ENCODE assay signal across 24 cellular contexts in the genomic region with DNA sequence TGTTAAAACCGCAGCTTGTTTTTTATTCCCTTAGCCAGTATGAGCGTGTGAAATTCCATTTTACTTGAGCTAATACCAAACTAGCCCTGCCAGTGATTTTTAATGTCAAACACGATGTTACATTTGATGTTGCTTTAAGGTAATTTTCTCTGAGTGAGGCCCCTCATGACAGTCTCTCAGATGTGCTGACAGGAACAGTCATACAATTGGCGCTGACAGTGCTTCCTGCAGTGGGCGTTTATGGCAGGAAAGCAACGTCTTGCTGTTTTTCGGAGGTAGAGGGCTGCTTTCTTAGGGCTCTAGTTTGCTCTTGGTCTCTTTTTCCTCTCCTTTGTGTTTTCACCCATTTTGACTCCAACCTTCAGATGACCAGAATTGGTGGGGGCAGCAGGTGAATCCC. TPM values are rescaled to one million over a fixed set of nuclear protein-coding genes. Genes with fewer than 3 reads are reported as not detected.
A peak's percentile ranks its signal among the peaks of the same experiment; 100 is the strongest.
DNase-seq lines count a peak whose midpoint lies in the region; ATAC-seq and TF ChIP-seq lines count a peak whose summit lies in the region.
"Had no signal": no experiment of that assay in that cellular context is flagged by ENCODE, and none has a peak within 500 bp of the region (broad histone marks: within the 10 kb centered on the region; RNA-seq: fewer than 3 reads in every experiment).

No MANE protein-coding gene starts in this region.

- no peak overlapping the region for H3K4me3 Mint-ChIP-seq in activated CD4-positive, alpha-beta memory T cell treated with anti-CD3 and anti-CD28 coated beads for 36 hours
- no peak overlapping the region for H3K4me3 Mint-ChIP-seq in activated CD4-positive, alpha-beta memory T cell treated with anti-CD3 and anti-CD28 coated beads, Interleukin-2, amount 10 ng/mL, durations not matched to agents 7 days and 5 days
- H3K4me3 Mint-ChIP-seq in nephron: no peak overlapping the region
- H3K4me3 Mint-ChIP-seq: CD8-positive, alpha-beta memory T cell; H9; HFFc6 had no signal

- intact Hi-C loops in activated CD4-positive, alpha-beta memory T cell treated with anti-CD3 and anti-CD28 coated beads for 36 hours (cut with micrococcal nuclease): no loop called here

- no peaks in the 10 kb centered on the region for H3K9me3 Mint-ChIP-seq in activated CD4-positive, alpha-beta memory T cell treated with anti-CD3 and anti-CD28 coated beads for 36 hours
- no peaks in the 10 kb centered on the region for H3K9me3 Mint-ChIP-seq in activated CD4-positive, alpha-beta memory T cell treated with anti-CD3 and anti-CD28 coated beads, Interleukin-2, amount 10 ng/mL, durations not matched to agents 7 days and 5 days
- H3K9me3 Mint-ChIP-seq in nephron: no peaks in the 10 kb centered on the region
- H3K9me3 Mint-ChIP-seq: CD8-positive, alpha-beta memory T cell; H9 had no signal

- H3K36me3 Mint-ChIP-seq in activated CD4-positive, alpha-beta memory T cell treated with anti-CD3 and anti-CD28 coated beads for 36 hours: no peaks in the 10 kb centered on the region
- no peaks in the 10 kb centered on the region for H3K36me3 Mint-ChIP-seq in activated CD4-positive, alpha-beta memory T cell treated with anti-CD3 and anti-CD28 coated beads, Interleukin-2, amount 10 ng/mL, durations not matched to agents 7 days and 5 days (ENCODE audit: low read depth)
- no peaks in the 10 kb centered on the region for H3K36me3 Mint-ChIP-seq in nephron (ENCODE audit: low read depth)
- H3K36me3 Mint-ChIP-seq: CD8-positive, alpha-beta memory T cell had no signal

- CTCF ChIA-PET in activated CD4-positive, alpha-beta memory T cell treated with anti-CD3 and anti-CD28 coated beads for 36 hours (lab: Charles Lee): no interaction called here
- CTCF ChIA-PET in activated CD4-positive, alpha-beta memory T cell treated with anti-CD3 and anti-CD28 coated beads, Interleukin-2, amount 10 ng/mL, durations not matched to agents 7 days and 5 days (lab: Charles Lee): no interaction called here

- no peak for ATAC-seq in HG03097 (IDR thresholded peaks at IDR 0.05; ENCODE audit: low FRiP score, unreplicated experiment)

- no peaks in the 10 kb centered on the region for H3K4me1 Mint-ChIP-seq in activated CD4-positive, alpha-beta memory T cell treated with anti-CD3 and anti-CD28 coated beads for 36 hours (ENCODE audit: low read depth)
- H3K4me1 Mint-ChIP-seq in activated CD4-positive, alpha-beta memory T cell treated with anti-CD3 and anti-CD28 coated beads, Interleukin-2, amount 10 ng/mL, durations not matched to agents 7 days and 5 days: no peaks in the 10 kb centered on the region
- H3K4me1 Mint-ChIP-seq in nephron: peaks cover 42% of the 10 kb centered on the region
- H3K4me1 Mint-ChIP-seq: CD8-positive, alpha-beta memory T cell had no signal

- H3K27me3 Mint-ChIP-seq in activated CD4-positive, alpha-beta memory T cell treated with anti-CD3 and anti-CD28 coated beads for 36 hours: peaks cover 14% of the 10 kb centered on the region
- H3K27me3 Mint-ChIP-seq in activated CD4-positive, alpha-beta memory T cell treated with anti-CD3 and anti-CD28 coated beads, Interleukin-2, amount 10 ng/mL, durations not matched to agents 7 days and 5 days: peaks cover 8% of the 10 kb centered on the region
- H3K27me3 Mint-ChIP-seq in nephron (ENCODE audit: low read depth): no peaks in the 10 kb centered on the region

- TF ChIP-seq CTCF in nephron (IDR thresholded peaks at IDR 0.05; ENCODE audit: unreplicated experiment in 3 of 3): no peak

- peak; percentile 19 for DNase-seq in activated CD4-positive, alpha-beta memory T cell treated with anti-CD3 and anti-CD28 coated beads for 36 hours
- no peak for DNase-seq in activated CD4-positive, alpha-beta memory T cell treated with anti-CD3 and anti-CD28 coated beads, Interleukin-2, amount 10 ng/mL, durations not matched to agents 7 days and 5 days
- peak; percentile 40 for DNase-seq in RPMI8226
- DNase-seq in pons (ENCODE audit: low spot score): no peak
- DNase-seq in NCI-H2171 treated with DMSO at 0.1 percent for 48 hours (lab: John Stamatoyannopoulos, UW): no peak
- DNase-seq: Calu3; CD8-positive, alpha-beta memory T cell; DMS153; GDM1; GM23248; H9; HFFc6; Kasumi-1; MG63; NCI-H1417; NCI-H187; NCI-H226; NCI-H510A treated with DMSO at 0.1 percent for 48 hours; NCI-H82; Right ventricle myocardium superior had no signal

- H3K27ac Mint-ChIP-seq in activated CD4-positive, alpha-beta memory T cell treated with anti-CD3 and anti-CD28 coated beads for 36 hours: no peak overlapping the region
- H3K27ac Mint-ChIP-seq in activated CD4-positive, alpha-beta memory T cell treated with anti-CD3 and anti-CD28 coated beads, Interleukin-2, amount 10 ng/mL, durations not matched to agents 7 days and 5 days: no peak overlapping the region
- H3K27ac Mint-ChIP-seq in nephron: peak overlapping the region; percentile 1 to 48 (median 46)
- H3K27ac Mint-ChIP-seq: CD8-positive, alpha-beta memory T cell; H9; HFFc6 had no signal

- POLR2A ChIA-PET in activated CD4-positive, alpha-beta memory T cell treated with anti-CD3 and anti-CD28 coated beads for 36 hours (lab: Charles Lee): no interaction called here
- POLR2A ChIA-PET in activated CD4-positive, alpha-beta memory T cell treated with anti-CD3 and anti-CD28 coated beads, Interleukin-2, amount 10 ng/mL, durations not matched to agents 7 days and 5 days (lab: Charles Lee): no interaction called here

RNA-seq across cellular contexts. Expression of gene PON1, which starts 19.3 kb away (rescaled TPM):
- total RNA-seq in activated CD4-positive, alpha-beta memory T cell treated with anti-CD3 and anti-CD28 coated beads for 36 hours: not detected
- not detected for total RNA-seq in activated CD4-positive, alpha-beta memory T cell treated with anti-CD3 and anti-CD28 coated beads, Interleukin-2, amount 10 ng/mL, durations not matched to agents 7 days and 5 days
- total RNA-seq: A172; Calu3; CD8-positive, alpha-beta memory T cell; GM23248; HFFc6; Right ventricle myocardium superior; SK-MEL-5 had no signal

Comparison
In these comparisons a context has a peak if more than half of its experiments do, and no peak if none do; other contexts are left out.
1. DNase-seq: peak in activated CD4-positive, alpha-beta memory T cell treated with anti-CD3 and anti-CD28 coated beads for 36 hours (single experiment) and RPMI8226 (single experiment); none in activated CD4-positive, alpha-beta memory T cell treated with anti-CD3 and anti-CD28 coated beads, Interleukin-2, amount 10 ng/mL, durations not matched to agents 7 days and 5 days (single experiment), pons (single experiment) and NCI-H2171 treated with DMSO at 0.1 percent for 48 hours (single experiment).
2. H3K27ac Mint-ChIP-seq: peak in nephron (3 of 3); none in activated CD4-positive, alpha-beta memory T cell treated with anti-CD3 and anti-CD28 coated beads for 36 hours (single experiment) and activated CD4-positive, alpha-beta memory T cell treated with anti-CD3 and anti-CD28 coated beads, Interleukin-2, amount 10 ng/mL, durations not matched to agents 7 days and 5 days (single experiment).